26 cellular contexts compared by ENCODE assay signal in genomic region chr22:27347951-27348350, GRCh38.
DNase-seq lines count a peak whose midpoint lies in the region; ATAC-seq and TF ChIP-seq lines count a peak whose summit lies in the region.
"Had no signal": no experiment of that assay in that cellular context is flagged by ENCODE, and none has a peak within 500 bp of the region (broad histone marks: within the 10 kb centered on the region; RNA-seq: fewer than 3 reads in every experiment).

No MANE protein-coding gene starts in this region.

- no peaks in the 10 kb centered on the region for H3K79me2 ChIP-seq in parathyroid adenoma

- H3K27me3 ChIP-seq in BLaER1 = no peaks in the 10 kb centered on the region
- H3K27me3 ChIP-seq in parathyroid adenoma (ENCODE audit: control insufficient read depth, insufficient read depth, low read length) = no peaks in the 10 kb centered on the region
- H3K27me3 ChIP-seq: sigmoid colon, SJSA1 had no signal

- H3K4me3 ChIP-seq in BLaER1 (no peak overlapping the region), parathyroid adenoma (ENCODE audit: low read depth, low read length) (peak overlapping the region; percentile 33)
- H3K4me3 ChIP-seq: dorsolateral prefrontal cortex, lower lobe of right lung, sigmoid colon, SJSA1 had no signal

- 0 out of 2 replicates have a peak overlapping the region, but pooled peaks have one; percentile 24 for H3K27ac ChIP-seq in BLaER1
- H3K27ac ChIP-seq in parathyroid adenoma = peak overlapping the region; percentile 75
- H3K27ac ChIP-seq: dorsolateral prefrontal cortex, lower lobe of right lung, sigmoid colon, SJSA1 had no signal

- H3K4me2 ChIP-seq in BLaER1 (peak overlapping the region; percentile 69), parathyroid adenoma (ENCODE audit: low read length) (peak overlapping the region; percentile 62)

- peak; percentile 57 for DNase-seq in RPMI7951 (ENCODE audit: low read depth)
- peak; percentile 23 for DNase-seq in iris pigment epithelial cell (ENCODE audit: low read depth)
- DNase-seq in NK-92 (lab: John Stamatoyannopoulos, UW; ENCODE audit: unreplicated experiment) = no peak
- no peak for DNase-seq in stimulated activated CD4-positive, alpha-beta T cell treated with anti-CD3 and anti-CD28 coated beads, Interleukin-12 subunit alpha, Interleukin-12 subunit beta, amount 100 ng/mL, for 4 hours
- DNase-seq: activated CD4-positive, CD25-positive, alpha-beta regulatory T cell treated with anti-CD3 and anti-CD28 coated beads, Interleukin-2, amount 50 U/mL, for 72 hours; activated CD8-positive, alpha-beta T cell treated with anti-CD3 and anti-CD28 coated beads, Interleukin-2, amount 10 ng/mL, durations not matched to agents 7 days and 5 days; AML-193; aorta; CD8-positive, alpha-beta T cell; cerebellar nuclear complex; DMS 273 treated with DMSO at 0.1 percent for 48 hours; dorsolateral prefrontal cortex; hypothalamus; lower lobe of right lung; NCI-H1105; NCI-H187 treated with DMSO at 0.1 percent for 48 hours; NCI-H526; sigmoid colon; stimulated activated naive CD4-positive, alpha-beta T cell had no signal

- H3K9me3 ChIP-seq in BLaER1 = peaks cover 17% of the 10 kb centered on the region
- H3K9me3 ChIP-seq in parathyroid adenoma (ENCODE audit: control insufficient read depth, low read length) = no peaks in the 10 kb centered on the region
- H3K9me3 ChIP-seq: sigmoid colon, SJSA1 had no signal

- ATAC-seq in HG02678 (IDR thresholded peaks at IDR 0.05; ENCODE audit: unreplicated experiment) (no peak), HG03175 (IDR thresholded peaks at IDR 0.05; ENCODE audit: unreplicated experiment) (no peak)
- ATAC-seq: activated CD8-positive, alpha-beta T cell treated with anti-CD3 and anti-CD28 coated beads, Interleukin-2, amount 10 ng/mL, durations not matched to agents 7 days and 5 days; activated naive CD4-positive, alpha-beta T cell treated with anti-CD3 and anti-CD28 coated beads, Interleukin-2, amount 50 U/mL, for 72 hours; CD8-positive, alpha-beta T cell; natural killer cell treated with Interleukin-12 subunit alpha and Interleukin-12 subunit beta and Interleukin-15 and Interleukin-18, amount 100 ng/mL, for 72 hours had no signal

- H3K9ac ChIP-seq in BLaER1 = no peak overlapping the region
- H3K9ac ChIP-seq in parathyroid adenoma = no peak overlapping the region

- H4K20me1 ChIP-seq in BLaER1 = no peaks in the 10 kb centered on the region

- no peaks in the 10 kb centered on the region for H3K36me3 ChIP-seq in BLaER1
- no peaks in the 10 kb centered on the region for H3K36me3 ChIP-seq in parathyroid adenoma (ENCODE audit: control insufficient read depth, insufficient read depth, low read length)
- H3K36me3 ChIP-seq: lower lobe of right lung, sigmoid colon, SJSA1 had no signal

- H3K4me1 ChIP-seq in BLaER1 = peaks cover 27% of the 10 kb centered on the region
- H3K4me1 ChIP-seq in parathyroid adenoma = peaks cover 3% of the 10 kb centered on the region
- H3K4me1 ChIP-seq: lower lobe of right lung, sigmoid colon, SJSA1 had no signal

- no peak for TF ChIP-seq CTCF in parathyroid adenoma (IDR thresholded peaks at IDR 0.05)

- peak overlapping the region; percentile 53 for H2AFZ ChIP-seq in parathyroid adenoma

Comparison
In these comparisons a context has a peak if more than half of its experiments do, and no peak if none do; other contexts are left out.
1. DNase-seq: peak in RPMI7951 (single experiment) and iris pigment epithelial cell (single experiment); none in NK-92 (single experiment) and stimulated activated CD4-positive, alpha-beta T cell treated with anti-CD3 and anti-CD28 coated beads, Interleukin-12 subunit alpha, Interleukin-12 subunit beta, amount 100 ng/mL, for 4 hours (single experiment).